Comparison of ENCODE assay signal across 19 cellular contexts in the genomic region with DNA sequence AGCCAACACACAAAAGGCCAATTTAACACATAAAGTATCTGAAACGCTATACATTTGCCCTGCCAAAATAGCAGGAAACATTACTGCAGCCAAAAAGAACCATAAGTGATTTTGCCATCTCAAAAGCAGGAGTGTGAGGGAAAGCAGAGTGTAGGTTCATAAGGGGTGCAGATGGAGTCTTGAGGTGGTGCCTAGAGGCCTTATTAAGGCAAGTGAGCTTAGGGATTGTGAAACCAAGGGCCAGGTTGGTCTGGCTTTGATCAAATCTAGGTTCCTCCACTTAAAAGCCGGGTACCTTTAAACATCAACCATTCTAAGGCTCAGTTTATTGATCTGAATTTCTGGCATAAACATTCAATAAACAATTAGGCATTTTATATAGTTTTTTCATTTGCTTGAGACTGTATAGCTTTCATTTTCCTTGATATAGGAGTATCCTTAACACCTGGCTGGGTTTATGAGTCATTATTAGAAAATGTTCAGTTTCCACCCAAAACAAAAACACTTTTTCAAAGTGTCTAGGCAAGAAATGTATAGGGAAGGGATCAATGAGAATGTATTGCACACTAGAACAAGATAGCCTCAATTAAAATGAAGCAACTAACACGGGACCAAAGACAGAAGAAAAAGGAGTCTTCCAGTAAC. TPM values are rescaled to one million over a fixed set of nuclear protein-coding genes. Genes with fewer than 3 reads are reported as not detected.
DNase-seq lines count a peak whose midpoint lies in the region; ATAC-seq and TF ChIP-seq lines count a peak whose summit lies in the region.
"Had no signal": no experiment of that assay in that cellular context is flagged by ENCODE, and none has a peak within 500 bp of the region (broad histone marks: within the 10 kb centered on the region; RNA-seq: fewer than 3 reads in every experiment).

No MANE protein-coding gene starts in this region.

- peaks cover 67% of the 10 kb centered on the region for H4K20me1 ChIP-seq in OCI-LY7 (ENCODE audit: insufficient read depth, low read length)

- no peak overlapping the region for H2AFZ ChIP-seq in OCI-LY7 (ENCODE audit: low read length)

- H3K27me3 Mint-ChIP-seq in activated naive CD8-positive, alpha-beta T cell, result no peaks in the 10 kb centered on the region
- H3K27me3 Mint-ChIP-seq in activated naive CD8-positive, alpha-beta T cell treated with anti-CD3 and anti-CD28 coated beads, Interleukin-2, amount 50 U/mL, for 24 hours, result no peaks in the 10 kb centered on the region
- H3K27me3 Mint-ChIP-seq in endothelial cell (ENCODE audit: unreplicated experiment), result peaks cover 5% of the 10 kb centered on the region
- H3K27me3 Mint-ChIP-seq in stimulated activated naive B cell treated with anti-CD40 and anti-IgM and Interleukin-4, amounts not matched to agents 10 μg/mL and 1 μg/mL and 100 μg/mL, for 72 hours, result no peaks in the 10 kb centered on the region
- H3K27me3 Mint-ChIP-seq: activated naive CD8-positive, alpha-beta T cell treated with anti-CD3 and anti-CD28 coated beads, Interleukin-2, amount 10 ng/mL, durations not matched to agents 7 days and 5 days; brain had no signal

- H3K9me2 ChIP-seq in OCI-LY7 (ENCODE audit: insufficient read depth, low read length), result no peaks in the 10 kb centered on the region

- no peak for DNase-seq in activated naive CD8-positive, alpha-beta T cell treated with anti-CD3 and anti-CD28 coated beads, Interleukin-2, amount 50 U/mL, for 24 hours
- DNase-seq in OCI-LY7 (ENCODE audit: low spot score) (no peak), endothelial cell (ENCODE audit: low spot score) (no peak), RPMI8226 (no peak), SW 1271 (lab: John Stamatoyannopoulos, UW) (no peak)
- no peak for DNase-seq in stimulated activated naive B cell treated with anti-CD40 and anti-IgM and Interleukin-4, amounts not matched to agents 10 μg/mL and 1 μg/mL and 100 μg/mL, for 72 hours
- DNase-seq: activated CD4-positive, CD25-positive, alpha-beta regulatory T cell treated with anti-CD3 and anti-CD28 coated beads, Interleukin-2, amount 50 U/mL, for 72 hours; activated CD8-positive, alpha-beta memory T cell treated with anti-CD3 and anti-CD28 coated beads, Interleukin-2, amount 50 U/mL, for 4 hours; activated naive CD8-positive, alpha-beta T cell treated with anti-CD3 and anti-CD28 coated beads, Interleukin-2, amount 10 ng/mL, durations not matched to agents 7 days and 5 days; HFFc6; NCI-H1092 treated with DMSO at 0.1 percent for 48 hours; NCI-H526 treated with DMSO at 0.1 percent for 48 hours; stimulated activated CD4-positive, alpha-beta T cell treated with anti-CD3 and anti-CD28 coated beads, Interleukin-15, amount 100 ng/mL, for 24 hours; T-helper 9 cell had no signal

- no peak overlapping the region for H3K4me3 ChIP-seq in OCI-LY7 (ENCODE audit: low read depth, low read length, poor library complexity, severe bottlenecking)
- H3K4me3 ChIP-seq: coronary artery, right atrium auricular region had no signal

- no peak overlapping the region for H3K27ac ChIP-seq in OCI-LY7 (ENCODE audit: low read depth, low read length, poor library complexity, severe bottlenecking)
- H3K27ac ChIP-seq: coronary artery, right atrium auricular region had no signal

- peaks cover 93% of the 10 kb centered on the region for H3K79me2 ChIP-seq in OCI-LY7 (ENCODE audit: insufficient read depth, low read depth, low read length)

- POLR2A ChIA-PET in OCI-LY7 (lab: Charles Lee), result interaction anchor here (0.7 to 2.1 kb wide), 5 partner anchors 8 to 1268 kb away, joined by 3 to 7 read pairs (median 5); a partner anchor contains a TSS

- H3K36me3 ChIP-seq in OCI-LY7 (ENCODE audit: insufficient read depth, low read length), result no peaks in the 10 kb centered on the region
- H3K36me3 ChIP-seq: right atrium auricular region had no signal

- H3K27ac Mint-ChIP-seq in activated naive CD8-positive, alpha-beta T cell, result peak overlapping the region; percentile 70
- H3K27ac Mint-ChIP-seq in activated naive CD8-positive, alpha-beta T cell treated with anti-CD3 and anti-CD28 coated beads, Interleukin-2, amount 50 U/mL, for 24 hours, result no peak overlapping the region
- peak overlapping the region; percentile 16 for H3K27ac Mint-ChIP-seq in endothelial cell (ENCODE audit: unreplicated experiment)
- peak overlapping the region; percentile 62 for H3K27ac Mint-ChIP-seq in stimulated activated naive B cell treated with anti-CD40 and anti-IgM and Interleukin-4, amounts not matched to agents 10 μg/mL and 1 μg/mL and 100 μg/mL, for 72 hours
- H3K27ac Mint-ChIP-seq: activated naive CD8-positive, alpha-beta T cell treated with anti-CD3 and anti-CD28 coated beads, Interleukin-2, amount 10 ng/mL, durations not matched to agents 7 days and 5 days; brain; HFFc6 had no signal

- no peaks in the 10 kb centered on the region for H3K36me3 Mint-ChIP-seq in activated naive CD8-positive, alpha-beta T cell
- peaks cover 1% of the 10 kb centered on the region for H3K36me3 Mint-ChIP-seq in activated naive CD8-positive, alpha-beta T cell treated with anti-CD3 and anti-CD28 coated beads, Interleukin-2, amount 50 U/mL, for 24 hours (ENCODE audit: low read depth)
- H3K36me3 Mint-ChIP-seq in endothelial cell (ENCODE audit: low read depth, unreplicated experiment), result no peaks in the 10 kb centered on the region
- H3K36me3 Mint-ChIP-seq in stimulated activated naive B cell treated with anti-CD40 and anti-IgM and Interleukin-4, amounts not matched to agents 10 μg/mL and 1 μg/mL and 100 μg/mL, for 72 hours, result no peaks in the 10 kb centered on the region
- H3K36me3 Mint-ChIP-seq: activated naive CD8-positive, alpha-beta T cell treated with anti-CD3 and anti-CD28 coated beads, Interleukin-2, amount 10 ng/mL, durations not matched to agents 7 days and 5 days; brain had no signal

- peaks cover 93% of the 10 kb centered on the region for H3K4me1 ChIP-seq in OCI-LY7 (ENCODE audit: insufficient read depth, low read length, poor library complexity, severe bottlenecking)

- CTCF ChIA-PET in OCI-LY7 (lab: Charles Lee; ENCODE audit: unreplicated experiment), result interaction anchor here (0.6 kb wide), 1 partner anchor 29 kb away, joined by 3 read pairs; no protein-coding TSS in a partner anchor

- no peak for ATAC-seq in activated naive CD8-positive, alpha-beta T cell treated with anti-CD3 and anti-CD28 coated beads, Interleukin-2, amount 50 U/mL, for 24 hours
- ATAC-seq in stimulated activated naive B cell treated with anti-CD40 and anti-IgM and Interleukin-4, amounts not matched to agents 10 μg/mL and 1 μg/mL and 100 μg/mL, for 72 hours (replicated peaks), result no peak
- ATAC-seq in HG03521 (IDR thresholded peaks at IDR 0.05; ENCODE audit: unreplicated experiment), result no peak

- no peaks in the 10 kb centered on the region for H3K9me3 Mint-ChIP-seq in activated naive CD8-positive, alpha-beta T cell (ENCODE audit: low read depth)
- no peaks in the 10 kb centered on the region for H3K9me3 Mint-ChIP-seq in activated naive CD8-positive, alpha-beta T cell treated with anti-CD3 and anti-CD28 coated beads, Interleukin-2, amount 50 U/mL, for 24 hours
- H3K9me3 Mint-ChIP-seq in endothelial cell (ENCODE audit: unreplicated experiment), result no peaks in the 10 kb centered on the region
- no peaks in the 10 kb centered on the region for H3K9me3 Mint-ChIP-seq in stimulated activated naive B cell treated with anti-CD40 and anti-IgM and Interleukin-4, amounts not matched to agents 10 μg/mL and 1 μg/mL and 100 μg/mL, for 72 hours
- H3K9me3 Mint-ChIP-seq: activated naive CD8-positive, alpha-beta T cell treated with anti-CD3 and anti-CD28 coated beads, Interleukin-2, amount 10 ng/mL, durations not matched to agents 7 days and 5 days; brain; HFFc6 had no signal

- peaks cover 57% of the 10 kb centered on the region for H3K4me1 Mint-ChIP-seq in activated naive CD8-positive, alpha-beta T cell (ENCODE audit: low read depth)
- peaks cover 68% of the 10 kb centered on the region for H3K4me1 Mint-ChIP-seq in activated naive CD8-positive, alpha-beta T cell treated with anti-CD3 and anti-CD28 coated beads, Interleukin-2, amount 50 U/mL, for 24 hours
- peaks cover 44% of the 10 kb centered on the region for H3K4me1 Mint-ChIP-seq in endothelial cell (ENCODE audit: unreplicated experiment)
- peaks cover 32 to 47% of the 10 kb centered on the region in 2 donors for H3K4me1 Mint-ChIP-seq in stimulated activated naive B cell treated with anti-CD40 and anti-IgM and Interleukin-4, amounts not matched to agents 10 μg/mL and 1 μg/mL and 100 μg/mL, for 72 hours

- BruUV-seq in OCI-LY7 (replicated peaks; lab: Mats Ljungman, UMichigan), result no TSS peak

- no peak for TF ChIP-seq CTCF in OCI-LY7 (conservative IDR thresholded peaks at IDR 0.05; ENCODE audit: low read length)
- no peak for TF ChIP-seq CTCF in endothelial cell (IDR thresholded peaks at IDR 0.05; ENCODE audit: unreplicated experiment)

- H3K4me2 ChIP-seq in OCI-LY7 (ENCODE audit: low read length), result peak overlapping the region; percentile 80

- no peak overlapping the region for H3K4me3 Mint-ChIP-seq in activated naive CD8-positive, alpha-beta T cell
- no peak overlapping the region for H3K4me3 Mint-ChIP-seq in activated naive CD8-positive, alpha-beta T cell treated with anti-CD3 and anti-CD28 coated beads, Interleukin-2, amount 50 U/mL, for 24 hours
- H3K4me3 Mint-ChIP-seq in endothelial cell (ENCODE audit: unreplicated experiment), result no peak overlapping the region
- H3K4me3 Mint-ChIP-seq in stimulated activated naive B cell treated with anti-CD40 and anti-IgM and Interleukin-4, amounts not matched to agents 10 μg/mL and 1 μg/mL and 100 μg/mL, for 72 hours, result no peak overlapping the region
- H3K4me3 Mint-ChIP-seq: activated naive CD8-positive, alpha-beta T cell treated with anti-CD3 and anti-CD28 coated beads, Interleukin-2, amount 10 ng/mL, durations not matched to agents 7 days and 5 days; brain; HFFc6 had no signal

- intact Hi-C loops in OCI-LY7 (cut with micrococcal nuclease; ENCODE audit: unreplicated experiment), result no loop called here

- H3K9me3 ChIP-seq in OCI-LY7 (ENCODE audit: low read length), result no peaks in the 10 kb centered on the region
- H3K9me3 ChIP-seq: right atrium auricular region had no signal

RNA-seq across cellular contexts. Expression of a gene that starts 14.2 kb away (rescaled TPM):
- total RNA-seq in OCI-LY7 (2014; rRNA removed; shearing (Covaris generic)), result 66.9 and 72.6 TPM in 2 replicates
- total RNA-seq in OCI-LY7 (2022) (86.8 and 106 TPM in 2 replicates), endothelial cell (ENCODE audit: unreplicated experiment) (202 TPM)
